Comparison of ENCODE assay signal across 1 cellular context in genomic region chr10:104234934-104235333, GRCh38.
A peak's percentile ranks its signal among the peaks of the same experiment; 100 is the strongest.
TF ChIP-seq lines count a peak whose summit lies in the region.

No MANE protein-coding gene starts in this region.

TF ChIP-seq in HEK293, 187 proteins besides CTCF, POLR2A, EP300 and RAD21 (continued from another document):
- TF ChIP-seq, protein P1, sequence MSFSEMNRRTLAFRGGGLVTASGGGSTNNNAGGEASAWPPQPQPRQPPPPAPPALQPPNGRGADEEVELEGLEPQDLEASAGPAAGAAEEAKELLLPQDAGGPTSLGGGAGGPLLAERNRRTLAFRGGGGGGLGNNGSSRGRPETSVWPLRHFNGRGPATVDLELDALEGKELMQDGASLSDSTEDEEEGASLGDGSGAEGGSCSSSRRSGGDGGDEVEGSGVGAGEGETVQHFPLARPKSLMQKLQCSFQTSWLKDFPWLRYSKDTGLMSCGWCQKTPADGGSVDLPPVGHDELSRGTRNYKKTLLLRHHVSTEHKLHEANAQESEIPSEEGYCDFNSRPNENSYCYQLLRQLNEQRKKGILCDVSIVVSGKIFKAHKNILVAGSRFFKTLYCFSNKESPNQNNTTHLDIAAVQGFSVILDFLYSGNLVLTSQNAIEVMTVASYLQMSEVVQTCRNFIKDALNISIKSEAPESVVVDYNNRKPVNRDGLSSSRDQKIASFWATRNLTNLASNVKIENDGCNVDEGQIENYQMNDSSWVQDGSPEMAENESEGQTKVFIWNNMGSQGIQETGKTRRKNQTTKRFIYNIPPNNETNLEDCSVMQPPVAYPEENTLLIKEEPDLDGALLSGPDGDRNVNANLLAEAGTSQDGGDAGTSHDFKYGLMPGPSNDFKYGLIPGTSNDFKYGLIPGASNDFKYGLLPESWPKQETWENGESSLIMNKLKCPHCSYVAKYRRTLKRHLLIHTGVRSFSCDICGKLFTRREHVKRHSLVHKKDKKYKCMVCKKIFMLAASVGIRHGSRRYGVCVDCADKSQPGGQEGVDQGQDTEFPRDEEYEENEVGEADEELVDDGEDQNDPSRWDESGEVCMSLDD (tag by site-specific recombination; IDR thresholded peaks at IDR 0.05), result no peak
- TF ChIP-seq ZNF239 (tag by site-specific recombination; IDR thresholded peaks at IDR 0.05), result no peak
- no peak for TF ChIP-seq ZNF571 (tag by site-specific recombination; IDR thresholded peaks at IDR 0.05)
- no peak for TF ChIP-seq ZNF350 (tag by site-specific recombination; IDR thresholded peaks at IDR 0.05)
- no peak for TF ChIP-seq ZFP37 (tag by site-specific recombination; IDR thresholded peaks at IDR 0.05)
- TF ChIP-seq SP3 (tag by site-specific recombination; IDR thresholded peaks at IDR 0.05), result no peak
- no peak for TF ChIP-seq ZSCAN30 (tag by site-specific recombination; IDR thresholded peaks at IDR 0.05)
- no peak for TF ChIP-seq ZNF610 (tag by site-specific recombination; IDR thresholded peaks at IDR 0.05; ENCODE audit: borderline replicate concordance)
- TF ChIP-seq BCL6B (tag by site-specific recombination; IDR thresholded peaks at IDR 0.05), result no peak
- TF ChIP-seq ZNF549 (tag by site-specific recombination; IDR thresholded peaks at IDR 0.05), result peak; percentile 67; the same call in 1 of the 2 replicates
- TF ChIP-seq ZNF580 (tag by site-specific recombination; IDR thresholded peaks at IDR 0.05), result no peak
- TF ChIP-seq ZNF214 (tag by site-specific recombination; IDR thresholded peaks at IDR 0.05; ENCODE audit: borderline replicate concordance), result no peak
- no peak for TF ChIP-seq ZNF155 (tag by site-specific recombination; IDR thresholded peaks at IDR 0.05)
- no peak for TF ChIP-seq GLI4 (tag by site-specific recombination; IDR thresholded peaks at IDR 0.05)
- no peak for TF ChIP-seq ZNF433 (tag by site-specific recombination; IDR thresholded peaks at IDR 0.05; ENCODE audit: low read depth)
- no peak for TF ChIP-seq ZNF660 (tag by site-specific recombination; IDR thresholded peaks at IDR 0.05)
- no peak for TF ChIP-seq ZNF558 (tag by site-specific recombination; IDR thresholded peaks at IDR 0.05)
- no peak for TF ChIP-seq TRIM28 (IDR thresholded peaks at IDR 0.05; ENCODE audit: borderline replicate concordance, low read length)
- no peak for TF ChIP-seq BCL11B (tag by site-specific recombination; IDR thresholded peaks at IDR 0.05; ENCODE audit: low read depth)
- 0 out of 2 replicates have a peak, but pooled peaks have one; percentile 19 for TF ChIP-seq ZNF24 (tag by site-specific recombination; IDR thresholded peaks at IDR 0.05)
- TF ChIP-seq ZNF560 (tag by site-specific recombination; IDR thresholded peaks at IDR 0.05; ENCODE audit: borderline replicate concordance), result no peak
- no peak for TF ChIP-seq TCF7L2 (IDR thresholded peaks at IDR 0.05; ENCODE audit: borderline replicate concordance, low read depth, low read length)
- TF ChIP-seq ZNF157 (tag by site-specific recombination; IDR thresholded peaks at IDR 0.05), result no peak
- TF ChIP-seq ZNF707 (tag by site-specific recombination; IDR thresholded peaks at IDR 0.05), result no peak
- no peak for TF ChIP-seq PRDM6 (tag by site-specific recombination; IDR thresholded peaks at IDR 0.05)
- no peak for TF ChIP-seq ZNF146 (tag by site-specific recombination; IDR thresholded peaks at IDR 0.05)
- no peak for TF ChIP-seq SCRT1 (tag by site-specific recombination; IDR thresholded peaks at IDR 0.05; ENCODE audit: borderline replicate concordance)
- TF ChIP-seq ZNF221 (tag by site-specific recombination; IDR thresholded peaks at IDR 0.05; ENCODE audit: borderline replicate concordance), result no peak
- TF ChIP-seq ZNF529 (tag by site-specific recombination; IDR thresholded peaks at IDR 0.05; ENCODE audit: insufficient replicate concordance), result peak; percentile 78
- TF ChIP-seq YY1 (tag by site-specific recombination; IDR thresholded peaks at IDR 0.05), result no peak
- TF ChIP-seq ZNF26 (tag by site-specific recombination; IDR thresholded peaks at IDR 0.05), result peak; percentile 61
- TF ChIP-seq ZNF423 (tag by site-specific recombination; IDR thresholded peaks at IDR 0.05), result no peak
- no peak for TF ChIP-seq ZNF16 (tag by site-specific recombination; IDR thresholded peaks at IDR 0.05; ENCODE audit: low read depth)
- TF ChIP-seq ZNF777 (tag by site-specific recombination; IDR thresholded peaks at IDR 0.05; ENCODE audit: borderline replicate concordance), result no peak
- TF ChIP-seq REPIN1 (tag by site-specific recombination; IDR thresholded peaks at IDR 0.05; ENCODE audit: low read depth), result no peak
- TF ChIP-seq, protein P2, sequence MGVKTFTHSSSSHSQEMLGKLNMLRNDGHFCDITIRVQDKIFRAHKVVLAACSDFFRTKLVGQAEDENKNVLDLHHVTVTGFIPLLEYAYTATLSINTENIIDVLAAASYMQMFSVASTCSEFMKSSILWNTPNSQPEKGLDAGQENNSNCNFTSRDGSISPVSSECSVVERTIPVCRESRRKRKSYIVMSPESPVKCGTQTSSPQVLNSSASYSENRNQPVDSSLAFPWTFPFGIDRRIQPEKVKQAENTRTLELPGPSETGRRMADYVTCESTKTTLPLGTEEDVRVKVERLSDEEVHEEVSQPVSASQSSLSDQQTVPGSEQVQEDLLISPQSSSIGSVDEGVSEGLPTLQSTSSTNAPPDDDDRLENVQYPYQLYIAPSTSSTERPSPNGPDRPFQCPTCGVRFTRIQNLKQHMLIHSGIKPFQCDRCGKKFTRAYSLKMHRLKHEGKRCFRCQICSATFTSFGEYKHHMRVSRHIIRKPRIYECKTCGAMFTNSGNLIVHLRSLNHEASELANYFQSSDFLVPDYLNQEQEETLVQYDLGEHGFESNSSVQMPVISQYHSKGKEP (tag by site-specific recombination; IDR thresholded peaks at IDR 0.05), result no peak
- TF ChIP-seq ZBTB7A (tag by site-specific recombination; IDR thresholded peaks at IDR 0.05; ENCODE audit: low read depth), result no peak
- TF ChIP-seq GFI1B (tag by site-specific recombination; IDR thresholded peaks at IDR 0.05), result no peak
- TF ChIP-seq ZNF837 (tag by site-specific recombination; IDR thresholded peaks at IDR 0.05), result no peak
